1 cellular context compared by ENCODE assay signal in the genomic region with DNA sequence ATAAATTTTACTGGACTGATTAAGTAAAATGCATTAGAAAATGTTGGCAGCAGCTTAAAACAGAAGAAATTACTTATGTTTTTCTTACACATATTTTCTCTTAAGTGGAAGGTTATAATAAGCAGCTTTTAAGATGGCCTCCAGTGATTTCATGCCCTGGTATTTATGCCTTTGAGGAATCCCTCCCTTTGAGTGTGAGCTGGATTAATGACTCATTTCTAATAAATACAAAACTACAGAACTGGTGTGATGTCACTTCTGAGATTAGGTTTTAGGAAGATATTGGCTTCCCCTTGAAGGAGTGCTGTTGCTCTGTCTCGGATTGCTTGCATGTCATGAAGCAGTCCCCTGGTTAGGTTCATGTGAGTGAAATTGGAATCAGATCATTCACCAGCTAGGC.
TF ChIP-seq lines count a peak whose summit lies in the region.

No MANE protein-coding gene starts in this region.

TF ChIP-seq in GM23338, 12 proteins besides CTCF, POLR2A, EP300 and RAD21 (continued from another document):
- TF ChIP-seq, protein P1, sequence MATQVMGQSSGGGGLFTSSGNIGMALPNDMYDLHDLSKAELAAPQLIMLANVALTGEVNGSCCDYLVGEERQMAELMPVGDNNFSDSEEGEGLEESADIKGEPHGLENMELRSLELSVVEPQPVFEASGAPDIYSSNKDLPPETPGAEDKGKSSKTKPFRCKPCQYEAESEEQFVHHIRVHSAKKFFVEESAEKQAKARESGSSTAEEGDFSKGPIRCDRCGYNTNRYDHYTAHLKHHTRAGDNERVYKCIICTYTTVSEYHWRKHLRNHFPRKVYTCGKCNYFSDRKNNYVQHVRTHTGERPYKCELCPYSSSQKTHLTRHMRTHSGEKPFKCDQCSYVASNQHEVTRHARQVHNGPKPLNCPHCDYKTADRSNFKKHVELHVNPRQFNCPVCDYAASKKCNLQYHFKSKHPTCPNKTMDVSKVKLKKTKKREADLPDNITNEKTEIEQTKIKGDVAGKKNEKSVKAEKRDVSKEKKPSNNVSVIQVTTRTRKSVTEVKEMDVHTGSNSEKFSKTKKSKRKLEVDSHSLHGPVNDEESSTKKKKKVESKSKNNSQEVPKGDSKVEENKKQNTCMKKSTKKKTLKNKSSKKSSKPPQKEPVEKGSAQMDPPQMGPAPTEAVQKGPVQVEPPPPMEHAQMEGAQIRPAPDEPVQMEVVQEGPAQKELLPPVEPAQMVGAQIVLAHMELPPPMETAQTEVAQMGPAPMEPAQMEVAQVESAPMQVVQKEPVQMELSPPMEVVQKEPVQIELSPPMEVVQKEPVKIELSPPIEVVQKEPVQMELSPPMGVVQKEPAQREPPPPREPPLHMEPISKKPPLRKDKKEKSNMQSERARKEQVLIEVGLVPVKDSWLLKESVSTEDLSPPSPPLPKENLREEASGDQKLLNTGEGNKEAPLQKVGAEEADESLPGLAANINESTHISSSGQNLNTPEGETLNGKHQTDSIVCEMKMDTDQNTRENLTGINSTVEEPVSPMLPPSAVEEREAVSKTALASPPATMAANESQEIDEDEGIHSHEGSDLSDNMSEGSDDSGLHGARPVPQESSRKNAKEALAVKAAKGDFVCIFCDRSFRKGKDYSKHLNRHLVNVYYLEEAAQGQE (IDR thresholded peaks at IDR 0.05; ENCODE audit: unreplicated experiment): no peak
- no peak for TF ChIP-seq EZH2 (IDR thresholded peaks at IDR 0.05; ENCODE audit: low read depth, unreplicated experiment)
- TF ChIP-seq, protein P2, sequence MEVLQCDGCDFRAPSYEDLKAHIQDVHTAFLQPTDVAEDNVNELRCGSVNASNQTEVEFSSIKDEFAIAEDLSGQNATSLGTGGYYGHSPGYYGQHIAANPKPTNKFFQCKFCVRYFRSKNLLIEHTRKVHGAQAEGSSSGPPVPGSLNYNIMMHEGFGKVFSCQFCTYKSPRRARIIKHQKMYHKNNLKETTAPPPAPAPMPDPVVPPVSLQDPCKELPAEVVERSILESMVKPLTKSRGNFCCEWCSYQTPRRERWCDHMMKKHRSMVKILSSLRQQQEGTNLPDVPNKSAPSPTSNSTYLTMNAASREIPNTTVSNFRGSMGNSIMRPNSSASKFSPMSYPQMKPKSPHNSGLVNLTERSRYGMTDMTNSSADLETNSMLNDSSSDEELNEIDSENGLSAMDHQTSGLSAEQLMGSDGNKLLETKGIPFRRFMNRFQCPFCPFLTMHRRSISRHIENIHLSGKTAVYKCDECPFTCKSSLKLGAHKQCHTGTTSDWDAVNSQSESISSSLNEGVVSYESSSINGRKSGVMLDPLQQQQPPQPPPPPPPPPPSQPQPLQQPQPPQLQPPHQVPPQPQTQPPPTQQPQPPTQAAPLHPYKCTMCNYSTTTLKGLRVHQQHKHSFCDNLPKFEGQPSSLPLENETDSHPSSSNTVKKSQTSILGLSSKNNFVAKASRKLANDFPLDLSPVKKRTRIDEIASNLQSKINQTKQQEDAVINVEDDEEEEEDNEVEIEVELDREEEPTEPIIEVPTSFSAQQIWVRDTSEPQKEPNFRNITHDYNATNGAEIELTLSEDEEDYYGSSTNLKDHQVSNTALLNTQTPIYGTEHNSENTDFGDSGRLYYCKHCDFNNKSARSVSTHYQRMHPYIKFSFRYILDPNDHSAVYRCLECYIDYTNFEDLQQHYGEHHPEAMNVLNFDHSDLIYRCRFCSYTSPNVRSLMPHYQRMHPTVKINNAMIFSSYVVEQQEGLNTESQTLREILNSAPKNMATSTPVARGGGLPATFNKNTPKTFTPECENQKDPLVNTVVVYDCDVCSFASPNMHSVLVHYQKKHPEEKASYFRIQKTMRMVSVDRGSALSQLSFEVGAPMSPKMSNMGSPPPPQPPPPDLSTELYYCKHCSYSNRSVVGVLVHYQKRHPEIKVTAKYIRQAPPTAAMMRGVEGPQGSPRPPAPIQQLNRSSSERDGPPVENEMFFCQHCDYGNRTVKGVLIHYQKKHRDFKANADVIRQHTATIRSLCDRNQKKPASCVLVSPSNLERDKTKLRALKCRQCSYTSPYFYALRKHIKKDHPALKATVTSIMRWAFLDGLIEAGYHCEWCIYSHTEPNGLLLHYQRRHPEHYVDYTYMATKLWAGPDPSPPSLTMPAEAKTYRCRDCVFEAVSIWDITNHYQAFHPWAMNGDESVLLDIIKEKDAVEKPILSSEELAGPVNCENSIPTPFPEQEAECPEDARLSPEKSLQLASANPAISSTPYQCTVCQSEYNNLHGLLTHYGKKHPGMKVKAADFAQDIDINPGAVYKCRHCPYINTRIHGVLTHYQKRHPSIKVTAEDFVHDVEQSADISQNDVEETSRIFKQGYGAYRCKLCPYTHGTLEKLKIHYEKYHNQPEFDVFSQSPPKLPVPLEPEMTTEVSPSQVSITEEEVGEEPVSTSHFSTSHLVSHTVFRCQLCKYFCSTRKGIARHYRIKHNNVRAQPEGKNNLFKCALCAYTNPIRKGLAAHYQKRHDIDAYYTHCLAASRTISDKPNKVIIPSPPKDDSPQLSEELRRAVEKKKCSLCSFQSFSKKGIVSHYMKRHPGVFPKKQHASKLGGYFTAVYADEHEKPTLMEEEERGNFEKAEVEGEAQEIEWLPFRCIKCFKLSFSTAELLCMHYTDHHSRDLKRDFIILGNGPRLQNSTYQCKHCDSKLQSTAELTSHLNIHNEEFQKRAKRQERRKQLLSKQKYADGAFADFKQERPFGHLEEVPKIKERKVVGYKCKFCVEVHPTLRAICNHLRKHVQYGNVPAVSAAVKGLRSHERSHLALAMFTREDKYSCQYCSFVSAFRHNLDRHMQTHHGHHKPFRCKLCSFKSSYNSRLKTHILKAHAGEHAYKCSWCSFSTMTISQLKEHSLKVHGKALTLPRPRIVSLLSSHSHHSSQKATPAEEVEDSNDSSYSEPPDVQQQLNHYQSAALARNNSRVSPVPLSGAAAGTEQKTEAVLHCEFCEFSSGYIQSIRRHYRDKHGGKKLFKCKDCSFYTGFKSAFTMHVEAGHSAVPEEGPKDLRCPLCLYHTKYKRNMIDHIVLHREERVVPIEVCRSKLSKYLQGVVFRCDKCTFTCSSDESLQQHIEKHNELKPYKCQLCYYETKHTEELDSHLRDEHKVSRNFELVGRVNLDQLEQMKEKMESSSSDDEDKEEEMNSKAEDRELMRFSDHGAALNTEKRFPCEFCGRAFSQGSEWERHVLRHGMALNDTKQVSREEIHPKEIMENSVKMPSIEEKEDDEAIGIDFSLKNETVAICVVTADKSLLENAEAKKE (CRISPR knock-in tag; IDR thresholded peaks at IDR 0.05): no peak
- no peak for TF ChIP-seq NANOG (IDR thresholded peaks at IDR 0.05; ENCODE audit: borderline replicate concordance)
- TF ChIP-seq, protein P3, sequence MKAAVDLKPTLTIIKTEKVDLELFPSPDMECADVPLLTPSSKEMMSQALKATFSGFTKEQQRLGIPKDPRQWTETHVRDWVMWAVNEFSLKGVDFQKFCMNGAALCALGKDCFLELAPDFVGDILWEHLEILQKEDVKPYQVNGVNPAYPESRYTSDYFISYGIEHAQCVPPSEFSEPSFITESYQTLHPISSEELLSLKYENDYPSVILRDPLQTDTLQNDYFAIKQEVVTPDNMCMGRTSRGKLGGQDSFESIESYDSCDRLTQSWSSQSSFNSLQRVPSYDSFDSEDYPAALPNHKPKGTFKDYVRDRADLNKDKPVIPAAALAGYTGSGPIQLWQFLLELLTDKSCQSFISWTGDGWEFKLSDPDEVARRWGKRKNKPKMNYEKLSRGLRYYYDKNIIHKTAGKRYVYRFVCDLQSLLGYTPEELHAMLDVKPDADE (IDR thresholded peaks at IDR 0.05): no peak
- no peak for TF ChIP-seq CREB1 (CRISPR knock-in tag; IDR thresholded peaks at IDR 0.05; ENCODE audit: low read depth)
- no peak for TF ChIP-seq EZH2phosphoT487 (IDR thresholded peaks at IDR 0.05; ENCODE audit: unreplicated experiment)
TF ChIP-seq in GM23338: peak in this region for 0.
